8 cellular contexts compared by ENCODE assay signal in genomic region chr6:32177788-32178546, GRCh38.
A peak's percentile ranks its signal among the peaks of the same experiment; 100 is the strongest.
DNase-seq lines count a peak whose midpoint lies in the region; ATAC-seq and FAIRE-seq lines count a peak whose summit lies in the region.

TSS of gene RNF5 (plus strand) at chr6:32178405. CDS start at chr6:32178512, 107 bp downstream.

- ATAC-seq in HG03457 (IDR thresholded peaks at IDR 0.05; ENCODE audit: unreplicated experiment): peak; percentile 74

- DNase-seq in Ammon's horn (ENCODE audit: low spot score): peak; percentile 100
- peak; percentile 90 for DNase-seq in GM19239 (ENCODE audit: insufficient read length, low spot score)
- peak; percentile 100 for DNase-seq in NCI-H524 treated with DMSO at 0.1 percent for 48 hours (lab: John Stamatoyannopoulos, UW)
- DNase-seq in activated CD4-positive, alpha-beta T cell treated with anti-CD3 and anti-CD28 coated beads for 48 hours: peak; percentile 94
- DNase-seq in kidney tubule cell (ENCODE audit: low spot score): peak; percentile 100
- peak; percentile 75 to 87 for DNase-seq in stimulated activated CD4-positive, alpha-beta T cell treated with anti-CD3 and anti-CD28 coated beads, Interleukin-1b, Interleukin-23, amount 100 ng/mL, for 4 hours (ENCODE audit: low read depth in 2 of 2)

- FAIRE-seq in GM19239 (lab: Jason Lieb, UNC) (peak; percentile 98), colon (lab: Jason Lieb, UNC) (peak; percentile 95)

Comparison
In these comparisons a context has a peak if more than half of its experiments do, and no peak if none do; other contexts are left out.
1. Peak in every context shown above with its lines: DNase-seq and ATAC-seq.